In genomic region chr3:133444071-133444774, GRCh38 we compare ENCODE assay signal across 11 cellular contexts. TPM values are rescaled to one million over a fixed set of nuclear protein-coding genes. Genes with fewer than 3 reads are reported as not detected.
A peak's percentile ranks its signal among the peaks of the same experiment; 100 is the strongest.
DNase-seq lines count a peak whose midpoint lies in the region; ATAC-seq and TF ChIP-seq lines count a peak whose summit lies in the region.
"Had no signal": no experiment of that assay in that cellular context is flagged by ENCODE, and none has a peak within 500 bp of the region (broad histone marks: within the 10 kb centered on the region; RNA-seq: fewer than 3 reads in every experiment).

No MANE protein-coding gene starts in this region.

- TF ChIP-seq RAD21 in IMR-90 (IDR thresholded peaks at IDR 0.05; ENCODE audit: low read length) = 0 out of 2 replicates have a peak, but pooled peaks have one; percentile 17

- no peak overlapping the region for H3K9ac ChIP-seq in IMR-90 (ENCODE audit: low read depth, low read length)

- H3K79me1 ChIP-seq in IMR-90 (ENCODE audit: low read depth in 1 of 2, low read length in 2 of 2) = no peaks in the 10 kb centered on the region

- TF ChIP-seq CTCF in IMR-90 (conservative IDR thresholded peaks at IDR 0.05; ENCODE audit: low read depth, low read length) = peak; percentile 24; the same call in 1 of the 2 replicates
- TF ChIP-seq CTCF in WERI-Rb-1 (IDR thresholded peaks at IDR 0.05; ENCODE audit: low read depth, low read length) = no peak

- no peak overlapping the region for H3K4me2 ChIP-seq in IMR-90 (ENCODE audit: low read depth, low read length)

- H3K14ac ChIP-seq in IMR-90 (replicated peaks; ENCODE audit: low read depth, low read length) = no peak overlapping the region

- H3K36me3 ChIP-seq in IMR-90 (ENCODE audit: control insufficient read depth, insufficient read depth, low read length) (no peaks in the 10 kb centered on the region), WERI-Rb-1 (no peaks in the 10 kb centered on the region)

- no peaks in the 10 kb centered on the region for H4K20me1 ChIP-seq in IMR-90 (ENCODE audit: insufficient read depth, low read length)

- ATAC-seq in IMR-90 (ENCODE audit: low read depth) = peak; percentile 30
- no peak for ATAC-seq in HG02852 (IDR thresholded peaks at IDR 0.05; ENCODE audit: unreplicated experiment)

- no peak overlapping the region for H2AK9ac ChIP-seq in IMR-90 (replicated peaks; ENCODE audit: low read depth, low read length, poor library complexity)

- no peak overlapping the region for H3K23ac ChIP-seq in IMR-90 (ENCODE audit: low read depth, low read length)

- no TSS peak for BruUV-seq in IMR-90 (replicated peaks; lab: Mats Ljungman, UMichigan)

- CTCF ChIA-PET in IMR-90 (lab: Yijun Ruan, JAX) = interaction anchor here (0.7 kb wide), 2 partner anchors 51 to 774 kb away, joined by 3 read pairs; no protein-coding TSS in a partner anchor

- no peak for TF ChIP-seq POLR2A in IMR-90 (IDR thresholded peaks at IDR 0.05; ENCODE audit: low read depth, low read length)

- no peak overlapping the region for H2BK15ac ChIP-seq in IMR-90 (ENCODE audit: low read depth, low read length)

- 100% methylated on average over 1 of the region's 7 CpGs; no CpG with 5 or more reads in 1 of the 2 experiments for WGBS in IMR-90 (ENCODE audit: extremely low coverage in 2 of 2, insufficient read length in 1 of 2), 2 experiments

- no peak overlapping the region for H3K27ac ChIP-seq in IMR-90 (ENCODE audit: insufficient read depth, low read length)
- no peak overlapping the region for H3K27ac ChIP-seq in WERI-Rb-1

- H2BK120ac ChIP-seq in IMR-90 (ENCODE audit: low read depth, low read length) = no peak overlapping the region

- H3K27me3 ChIP-seq in IMR-90 (ENCODE audit: control insufficient read depth, insufficient read depth, low read length) (peaks cover 8% of the 10 kb centered on the region), WERI-Rb-1 (ENCODE audit: insufficient read depth, low read depth, severe bottlenecking) (no peaks in the 10 kb centered on the region)

- no peak overlapping the region for H4K8ac ChIP-seq in IMR-90 (ENCODE audit: low read depth in 2 of 2, low read length in 2 of 2)

- no peak overlapping the region for H4K91ac ChIP-seq in IMR-90 (ENCODE audit: insufficient read depth, low read depth, low read length)

- no peak overlapping the region for H2BK20ac ChIP-seq in IMR-90 (ENCODE audit: low read depth, low read length)

- no peak overlapping the region for H3K4me3 ChIP-seq in IMR-90 (ENCODE audit: insufficient read depth, low read depth, low read length)
- no peak overlapping the region for H3K4me3 ChIP-seq in WERI-Rb-1 (ENCODE audit: low read depth, low read length)

- in situ Hi-C loops in IMR-90 (cut with MboI; ENCODE audit: low sequenced_read_pairs) = no loop called here

- POLR2A ChIA-PET in IMR-90 (lab: Charles Lee; ENCODE audit: unreplicated experiment) = no interaction called here

- peaks cover 3% of the 10 kb centered on the region; the same call in 1 of the 2 replicates for H3K9me1 ChIP-seq in IMR-90 (ENCODE audit: insufficient read depth, low read length)

- peak; percentile 91 for DNase-seq in DMS153 (lab: John Stamatoyannopoulos, UW)
- DNase-seq in IMR-90 = peak; percentile 24
- DNase-seq in RKO (ENCODE audit: low spot score) = peak; percentile 20
- DNase-seq in kidney glomerular epithelial cell (lab: John Stamatoyannopoulos, UW) = peak; percentile 93
- DNase-seq in T-helper 1 cell = no peak
- DNase-seq in WERI-Rb-1 = no peak
- no peak for DNase-seq in epidermal melanocyte (ENCODE audit: insufficient read length, low spot score)
- DNase-seq: glutamatergic neuron, occipital lobe had no signal

- H2AK5ac ChIP-seq in IMR-90 (ENCODE audit: low read depth, low read length) = no peak overlapping the region

- H3K9me3 ChIP-seq in IMR-90 (ENCODE audit: control insufficient read depth, insufficient read depth, low read length) = no peaks in the 10 kb centered on the region
- H3K9me3 ChIP-seq in WERI-Rb-1 (ENCODE audit: severe bottlenecking) = no peaks in the 10 kb centered on the region

- no peak overlapping the region for H2AFZ ChIP-seq in IMR-90 (replicated peaks; ENCODE audit: low read length, poor library complexity)

- dilution Hi-C loops in IMR-90 (cut with HindIII; ENCODE audit: low sequenced_read_pairs, unreplicated experiment) = no loop called here

- H3K56ac ChIP-seq in IMR-90 (ENCODE audit: extremely low read depth, insufficient read depth, low read length) = no peak overlapping the region

- H3K4me1 ChIP-seq in IMR-90 (ENCODE audit: control insufficient read depth, insufficient read depth, low read length) = no peaks in the 10 kb centered on the region

- H3K18ac ChIP-seq in IMR-90 (ENCODE audit: low read depth, low read length) = no peak overlapping the region

- H2BK5ac ChIP-seq in IMR-90 (ENCODE audit: low read depth, low read length, poor library complexity, severe bottlenecking) = no peak overlapping the region

- H4K5ac ChIP-seq in IMR-90 (ENCODE audit: low read depth, low read length) = no peak overlapping the region

- intact Hi-C loops in IMR-90 (cut with micrococcal nuclease) = loop anchor here (10.0 kb wide), 1 partner anchor 471 kb away; no protein-coding TSS in a partner anchor

- no peak overlapping the region for H3K4ac ChIP-seq in IMR-90 (ENCODE audit: low read depth, low read length)

TF ChIP-seq in IMR-90, 13 proteins besides CTCF, POLR2A, EP300 and RAD21:
- TF ChIP-seq BHLHE40 (IDR thresholded peaks at IDR 0.05; ENCODE audit: low read depth, low read length) (no peak), SMC3 (IDR thresholded peaks at IDR 0.05; ENCODE audit: low read depth, low read length) (no peak), NFE2L2 (IDR thresholded peaks at IDR 0.05; ENCODE audit: low read depth, low read length) (peak; percentile 82), MAFK (IDR thresholded peaks at IDR 0.05; ENCODE audit: low read depth, low read length) (peak; percentile 47; the same call in 1 of the 2 replicates), FOS (IDR thresholded peaks at IDR 0.05; ENCODE audit: low read depth, low read length) (no peak)
TF ChIP-seq in IMR-90: peak in this region for 2.

RNA-seq across cellular contexts. Expression of gene BFSP2, which starts 44.4 kb away (rescaled TPM):
- total RNA-seq in IMR-90 (2012; rRNA removed) = not detected in 2 replicates
- polyA plus RNA-seq in IMR-90 (2012; rRNA removed) = not detected in 2 replicates
- not detected in 2 replicates for polyA plus RNA-seq in IMR-90 (2012; cell fraction: cytosol; rRNA removed)
- polyA plus RNA-seq in IMR-90 (2012; cell fraction: nucleus; rRNA removed; ENCODE audit: low replicate concordance) = not detected in 2 replicates
- total RNA-seq: RPMI7951 had no signal

Comparison
In these comparisons a context has a peak if more than half of its experiments do, and no peak if none do; other contexts are left out.
1. DNase-seq: peak in DMS153 (single experiment), IMR-90 (single experiment), RKO (single experiment) and kidney glomerular epithelial cell (single experiment); none in T-helper 1 cell (0 of 5), WERI-Rb-1 (single experiment) and epidermal melanocyte (single experiment).